In the genomic region with DNA sequence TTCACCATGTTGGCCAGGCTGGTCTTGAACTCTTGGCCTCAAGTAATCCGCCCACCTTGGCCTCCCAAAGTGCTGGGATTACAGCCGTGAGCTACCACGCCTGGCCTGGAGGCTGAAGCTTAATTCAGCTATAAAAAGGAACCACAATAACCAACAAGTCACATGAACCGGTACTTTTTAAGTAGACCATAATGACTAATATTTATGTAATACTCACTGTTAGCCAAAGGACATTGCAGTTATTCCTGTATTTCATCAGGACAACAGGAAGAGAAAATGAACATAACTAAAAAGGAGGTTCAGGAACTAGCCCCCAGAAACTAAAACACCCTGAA, we compare ENCODE assay signal across 12 cellular contexts. TPM values are rescaled to one million over a fixed set of nuclear protein-coding genes. Genes with fewer than 3 reads are reported as not detected.
DNase-seq lines count a peak whose midpoint lies in the region; ATAC-seq and TF ChIP-seq lines count a peak whose summit lies in the region.
"Had no signal": no experiment of that assay in that cellular context is flagged by ENCODE, and none has a peak within 500 bp of the region (broad histone marks: within the 10 kb centered on the region; RNA-seq: fewer than 3 reads in every experiment).

No MANE protein-coding gene starts in this region.

- H3K4me3 ChIP-seq in HL-60 (replicated peaks; ENCODE audit: insufficient read depth, low read length), result no peak overlapping the region
- H3K4me3 ChIP-seq in fibroblast of mammary gland (ENCODE audit: control insufficient read depth, low read depth, low read length), result no peak overlapping the region
- H3K4me3 ChIP-seq in spleen, result no peak overlapping the region
- H3K4me3 ChIP-seq: stomach had no signal

- peaks cover 0 to 61% (median 2%) of the 10 kb centered on the region in 6 donors for H3K36me3 ChIP-seq in spleen

- intact Hi-C loops in spleen (cut with DNase I; ENCODE audit: low total_unique reads) (no loop called here), natural killer cell (cut with micrococcal nuclease) (no loop called here)

- peaks cover under 1 to 73% (median 31%) of the 10 kb centered on the region in 6 donors for H3K4me1 ChIP-seq in spleen

- ATAC-seq in natural killer cell treated with Interleukin-12 subunit alpha and Interleukin-12 subunit beta and Interleukin-15 and Interleukin-18, amount 100 ng/mL, for 72 hours, result no peak
- ATAC-seq in HG02678 (IDR thresholded peaks at IDR 0.05; ENCODE audit: unreplicated experiment) (no peak), natural killer cell (no peak)

- no peak for TF ChIP-seq CTCF in HL-60 (IDR thresholded peaks at IDR 0.05; ENCODE audit: insufficient read depth, low read length)
- TF ChIP-seq CTCF in RWPE1 (conservative IDR thresholded peaks at IDR 0.05; ENCODE audit: low read depth), result no peak
- no peak for TF ChIP-seq CTCF in fibroblast of mammary gland (conservative IDR thresholded peaks at IDR 0.05; ENCODE audit: control insufficient read depth, insufficient read depth, low read depth, low read length)
- TF ChIP-seq CTCF in spleen (IDR thresholded peaks at IDR 0.05 in 8 of 11, conservative IDR thresholded peaks at IDR 0.05 in 3 of 11), result no peak
- TF ChIP-seq CTCF in natural killer cell (IDR thresholded peaks at IDR 0.05), result no peak

- no peak overlapping the region for H3K4me3 Mint-ChIP-seq in natural killer cell treated with Interleukin-12 subunit alpha and Interleukin-12 subunit beta and Interleukin-15 and Interleukin-18, amount 100 ng/mL, for 72 hours
- H3K4me3 Mint-ChIP-seq in natural killer cell, result no peak overlapping the region

- no peak overlapping the region for H3K27ac Mint-ChIP-seq in natural killer cell treated with Interleukin-12 subunit alpha and Interleukin-12 subunit beta and Interleukin-15 and Interleukin-18, amount 100 ng/mL, for 72 hours
- no peak overlapping the region for H3K27ac Mint-ChIP-seq in natural killer cell

- peaks cover 0 to 3% of the 10 kb centered on the region in 2 donors for H3K27me3 Mint-ChIP-seq in natural killer cell treated with Interleukin-12 subunit alpha and Interleukin-12 subunit beta and Interleukin-15 and Interleukin-18, amount 100 ng/mL, for 72 hours
- no peaks in the 10 kb centered on the region for H3K27me3 Mint-ChIP-seq in natural killer cell (ENCODE audit: low read depth in 2 of 2)

- H3K4me1 Mint-ChIP-seq in natural killer cell treated with Interleukin-12 subunit alpha and Interleukin-12 subunit beta and Interleukin-15 and Interleukin-18, amount 100 ng/mL, for 72 hours (ENCODE audit: low read depth in 2 of 2), result peaks cover 0 to 4% of the 10 kb centered on the region in 2 donors
- peaks cover 0 to 4% of the 10 kb centered on the region in 2 donors for H3K4me1 Mint-ChIP-seq in natural killer cell

- no peaks in the 10 kb centered on the region for H3K36me3 Mint-ChIP-seq in natural killer cell treated with Interleukin-12 subunit alpha and Interleukin-12 subunit beta and Interleukin-15 and Interleukin-18, amount 100 ng/mL, for 72 hours
- H3K36me3 Mint-ChIP-seq in natural killer cell, result no peaks in the 10 kb centered on the region

- no peak for TF ChIP-seq POLR2A in spleen (IDR thresholded peaks at IDR 0.05)

- POLR2A ChIA-PET in RWPE1 (lab: Yijun Ruan, JAX; ENCODE audit: low non-redundant PET), result no interaction called here

- H3K9me3 ChIP-seq in spleen, result no peaks in the 10 kb centered on the region
- H3K9me3 ChIP-seq: stomach had no signal

- H3K9me3 Mint-ChIP-seq in natural killer cell treated with Interleukin-12 subunit alpha and Interleukin-12 subunit beta and Interleukin-15 and Interleukin-18, amount 100 ng/mL, for 72 hours, result no peaks in the 10 kb centered on the region
- H3K9me3 Mint-ChIP-seq in natural killer cell, result no peaks in the 10 kb centered on the region

- CTCF ChIA-PET in RWPE1 (lab: Yijun Ruan, JAX), result interaction anchor here (0.6 kb wide), 1 partner anchor 1007 kb away, joined by 6 read pairs; no protein-coding TSS in a partner anchor

- no peaks in the 10 kb centered on the region for H3K27me3 ChIP-seq in HL-60 (ENCODE audit: insufficient read depth, poor library complexity, severe bottlenecking)
- H3K27me3 ChIP-seq in spleen (replicated peaks in 1 of 7), result no peaks in the 10 kb centered on the region
- H3K27me3 ChIP-seq: stomach had no signal

- DNase-seq in HL-60 (ENCODE audit: low read depth in 1 of 2, low spot score in 1 of 2), result peak; percentile 37 to 85
- DNase-seq in RWPE1 (ENCODE audit: low spot score), result peak; percentile 62
- peak; percentile 86 for DNase-seq in fibroblast of mammary gland (ENCODE audit: low read depth)
- no peak for DNase-seq in spleen
- no peak for DNase-seq in natural killer cell treated with Interleukin-12 subunit alpha and Interleukin-12 subunit beta and Interleukin-15 and Interleukin-18, amount 100 ng/mL, for 72 hours (ENCODE audit: low spot score)
- no peak for DNase-seq in NCI-H2081 treated with DMSO at 0.1 percent for 48 hours (lab: John Stamatoyannopoulos, UW)
- DNase-seq in natural killer cell, result no peak
- DNase-seq: NCI-H187 treated with DMSO at 0.1 percent for 48 hours; posterior cingulate gyrus; stimulated activated CD4-positive, alpha-beta T cell treated with anti-CD3 and anti-CD28 coated beads, Interleukin-4, amount 100 ng/mL, for 24 hours; stomach had no signal

- H3K27ac ChIP-seq in HL-60 (replicated peaks), result peak overlapping the region; percentile 48
- peak overlapping the region; percentile 61 for H3K27ac ChIP-seq in RWPE1
- peak overlapping the region in 5 of 8 donors; percentile 9 to 81 (median 78) for H3K27ac ChIP-seq in spleen

- 42 to 76% (median 59%) methylated on average over 4 of the region's 4 CpGs for WGBS in spleen, 5 donors

RNA-seq across cellular contexts. Expression of gene TMEM87B, which starts 49.0 kb away (rescaled TPM):
- total RNA-seq in spleen, result 10 to 100 TPM; 30.6 to 39.9 (median 35.4) TPM
- polyA plus RNA-seq in spleen, result 10 to 100 TPM; 10.4 to 10.9 (median 10.8) TPM
- total RNA-seq in natural killer cell treated with Interleukin-12 subunit alpha and Interleukin-12 subunit beta and Interleukin-15 and Interleukin-18, amount 100 ng/mL, for 72 hours, result 10 to 100 TPM in 1 of 2 donors, 1 to 10 TPM in 1; 8.0 to 13.2 TPM
- 10 to 100 TPM in 2 of 3 donors, 1 to 10 TPM in 1; 9.6 to 15.7 (median 13.6) TPM for total RNA-seq in natural killer cell

Comparison
In these comparisons a context has a peak if more than half of its experiments do, and no peak if none do; other contexts are left out.
1. DNase-seq: peak in HL-60 (2 of 2), RWPE1 (single experiment) and fibroblast of mammary gland (single experiment); none in spleen (single experiment), natural killer cell treated with Interleukin-12 subunit alpha and Interleukin-12 subunit beta and Interleukin-15 and Interleukin-18, amount 100 ng/mL, for 72 hours (single experiment), NCI-H2081 treated with DMSO at 0.1 percent for 48 hours (single experiment) and natural killer cell (single experiment).
2. Peak in every context shown above with its lines, with median percentiles within 50 percentile points of each other: H3K27ac ChIP-seq.